ENCODE assay signal across 20 cellular contexts in the genomic region with DNA sequence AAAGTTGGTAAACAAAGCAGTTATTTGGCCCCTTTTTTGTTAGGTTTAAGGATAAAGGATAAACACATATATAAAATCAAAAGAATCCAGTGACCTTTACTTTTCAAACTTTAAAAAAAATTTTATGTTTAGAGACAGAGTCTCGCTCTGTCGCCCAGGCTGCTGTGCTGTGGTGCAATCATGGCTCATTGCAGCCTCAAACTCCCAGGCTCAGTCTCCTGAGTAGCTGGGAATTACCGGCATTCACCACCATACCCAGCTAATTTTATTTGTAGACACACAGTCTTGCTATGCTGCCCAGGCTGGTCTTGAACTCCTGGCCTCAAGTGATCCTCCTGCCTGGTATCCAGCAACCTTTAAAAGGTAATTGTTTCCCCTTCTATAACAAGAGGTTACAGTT. TPM values are rescaled to one million over a fixed set of nuclear protein-coding genes. Genes with fewer than 3 reads are reported as not detected.
DNase-seq lines count a peak whose midpoint lies in the region; ATAC-seq and TF ChIP-seq lines count a peak whose summit lies in the region.
"Had no signal": no experiment of that assay in that cellular context is flagged by ENCODE, and none has a peak within 500 bp of the region (broad histone marks: within the 10 kb centered on the region; RNA-seq: fewer than 3 reads in every experiment).

No MANE protein-coding gene starts in this region.

- no peak overlapping the region for H2AK5ac ChIP-seq in trophoblast cell (ENCODE audit: low read length)

- H3K4me3 ChIP-seq in right atrium auricular region, result no peak overlapping the region
- no peak overlapping the region for H3K4me3 ChIP-seq in fibroblast of mammary gland (ENCODE audit: control insufficient read depth, low read depth, low read length)
- no peak overlapping the region for H3K4me3 ChIP-seq in trophoblast cell (ENCODE audit: low read depth, low read length)
- H3K4me3 ChIP-seq: pancreas had no signal

- H2BK120ac ChIP-seq in trophoblast cell (ENCODE audit: insufficient read depth, low read length, poor library complexity), result no peak overlapping the region

- H3K14ac ChIP-seq in trophoblast cell (ENCODE audit: low read length), result no peak overlapping the region

- no peak overlapping the region for H3K4me2 ChIP-seq in trophoblast cell (ENCODE audit: low read length)

- H3K4ac ChIP-seq in trophoblast cell (ENCODE audit: low read depth, low read length), result no peak overlapping the region

- DNase-seq in right atrium auricular region (ENCODE audit: low spot score) (no peak), left cardiac atrium (no peak), fibroblast of mammary gland (ENCODE audit: low read depth) (peak; percentile 40), trophoblast cell (peak; percentile 70 to 71), middle frontal gyrus (ENCODE audit: extremely low spot score, low spot score) (no peak), cortex of kidney (lab: John Stamatoyannopoulos, UW) (no peak), NCI-H1694 (lab: John Stamatoyannopoulos, UW) (no peak)
- DNase-seq: activated CD4-positive, alpha-beta T cell treated with anti-CD3 and anti-CD28 coated beads for 1 hour; amygdala; CD4-positive, alpha-beta T cell; cerebellar nuclear complex; DMS79; H7; NCI-H1417 treated with DMSO at 0.1 percent for 48 hours; NCI-H2171; OCI-M1; pancreas; small intestine; stimulated activated CD4-positive, alpha-beta T cell treated with anti-CD3 and anti-CD28 coated beads, Interleukin-4, amount 100 ng/mL, for 24 hours had no signal

- H4K8ac ChIP-seq in trophoblast cell (ENCODE audit: low read depth, low read length), result no peak overlapping the region

- H3K79me2 ChIP-seq in trophoblast cell (ENCODE audit: control insufficient read depth, insufficient read depth, low read length, poor library complexity), result peaks cover 39% of the 10 kb centered on the region

- no peak overlapping the region for H3K23ac ChIP-seq in trophoblast cell (ENCODE audit: low read length)

- no peak overlapping the region for H3K9ac ChIP-seq in trophoblast cell (ENCODE audit: low read length)

- no peaks in the 10 kb centered on the region for H3K36me3 ChIP-seq in right atrium auricular region
- peaks cover 10 to 11% of the 10 kb centered on the region in 2 experiments for H3K36me3 ChIP-seq in trophoblast cell (ENCODE audit: control insufficient read depth in 1 of 2, insufficient read depth in 2 of 2, low read length in 2 of 2)
- H3K36me3 ChIP-seq: pancreas had no signal

- intact Hi-C loops in left cardiac atrium (cut with DNase I), result no loop called here

- no peak overlapping the region for H3K18ac ChIP-seq in trophoblast cell (ENCODE audit: low read length)

- H2BK12ac ChIP-seq in trophoblast cell (ENCODE audit: low read length), result no peak overlapping the region

- peaks cover 26% of the 10 kb centered on the region for H3K79me1 ChIP-seq in trophoblast cell (ENCODE audit: low read length)

- TF ChIP-seq CTCF in right atrium auricular region (IDR thresholded peaks at IDR 0.05) (no peak), fibroblast of mammary gland (conservative IDR thresholded peaks at IDR 0.05; ENCODE audit: control insufficient read depth, insufficient read depth, low read depth, low read length) (no peak)

- no peak for ATAC-seq in left cardiac atrium
- no peak for ATAC-seq in HG03097 (IDR thresholded peaks at IDR 0.05; ENCODE audit: low FRiP score, unreplicated experiment)
- ATAC-seq: pancreas had no signal

- H3K27me3 ChIP-seq in right atrium auricular region, result no peaks in the 10 kb centered on the region
- no peaks in the 10 kb centered on the region for H3K27me3 ChIP-seq in trophoblast cell (ENCODE audit: insufficient read depth, low read length)
- H3K27me3 ChIP-seq: pancreas had no signal

- H2BK5ac ChIP-seq in trophoblast cell (ENCODE audit: low read depth, low read length, poor library complexity), result no peak overlapping the region

- no CpG with 5 or more reads among the region's 3 CpGs for WGBS in trophoblast cell (ENCODE audit: extremely low coverage, insufficient coverage, insufficient read length)

- H2AFZ ChIP-seq in trophoblast cell (ENCODE audit: insufficient read depth, low read length, poor library complexity), result no peak overlapping the region

- no peaks in the 10 kb centered on the region for H3K9me3 ChIP-seq in right atrium auricular region
- no peaks in the 10 kb centered on the region for H3K9me3 ChIP-seq in trophoblast cell (ENCODE audit: insufficient read depth, low read depth, low read length)
- H3K9me3 ChIP-seq: pancreas had no signal

- H3K27ac ChIP-seq in right atrium auricular region (peak overlapping the region; percentile 68 to 81), trophoblast cell (ENCODE audit: low read depth, low read length) (peak overlapping the region; percentile 47)
- H3K27ac ChIP-seq: pancreas had no signal

- H3K4me1 ChIP-seq in right atrium auricular region, result peaks cover 0 to 56% of the 10 kb centered on the region in 2 donors
- peaks cover 46 to 48% of the 10 kb centered on the region in 2 experiments for H3K4me1 ChIP-seq in trophoblast cell (ENCODE audit: control insufficient read depth in 1 of 2, insufficient read depth in 2 of 2, low read length in 2 of 2)

- H4K91ac ChIP-seq in trophoblast cell (ENCODE audit: low read depth, low read length), result no peak overlapping the region

- H4K12ac ChIP-seq in trophoblast cell (ENCODE audit: low read depth, low read length), result no peak overlapping the region

RNA-seq across cellular contexts. Expression of gene GNA12, which starts 31.3 kb away (rescaled TPM):
- 10 to 100 TPM; 26.3 to 38.8 TPM for total RNA-seq in right atrium auricular region
- total RNA-seq in left cardiac atrium, result 10 to 100 TPM; 47.4 to 52.2 TPM
- polyA plus RNA-seq in trophoblast cell (2013), result 166 and 173 TPM in 2 replicates

Comparison
In these comparisons a context has a peak if more than half of its experiments do, and no peak if none do; other contexts are left out.
1. DNase-seq: peak in fibroblast of mammary gland (single experiment) and trophoblast cell (2 of 2); none in right atrium auricular region (single experiment), left cardiac atrium (single experiment), middle frontal gyrus (single experiment), cortex of kidney (single experiment) and NCI-H1694 (single experiment).